ENCODE assay signal across 1 cellular context in the genomic region with DNA sequence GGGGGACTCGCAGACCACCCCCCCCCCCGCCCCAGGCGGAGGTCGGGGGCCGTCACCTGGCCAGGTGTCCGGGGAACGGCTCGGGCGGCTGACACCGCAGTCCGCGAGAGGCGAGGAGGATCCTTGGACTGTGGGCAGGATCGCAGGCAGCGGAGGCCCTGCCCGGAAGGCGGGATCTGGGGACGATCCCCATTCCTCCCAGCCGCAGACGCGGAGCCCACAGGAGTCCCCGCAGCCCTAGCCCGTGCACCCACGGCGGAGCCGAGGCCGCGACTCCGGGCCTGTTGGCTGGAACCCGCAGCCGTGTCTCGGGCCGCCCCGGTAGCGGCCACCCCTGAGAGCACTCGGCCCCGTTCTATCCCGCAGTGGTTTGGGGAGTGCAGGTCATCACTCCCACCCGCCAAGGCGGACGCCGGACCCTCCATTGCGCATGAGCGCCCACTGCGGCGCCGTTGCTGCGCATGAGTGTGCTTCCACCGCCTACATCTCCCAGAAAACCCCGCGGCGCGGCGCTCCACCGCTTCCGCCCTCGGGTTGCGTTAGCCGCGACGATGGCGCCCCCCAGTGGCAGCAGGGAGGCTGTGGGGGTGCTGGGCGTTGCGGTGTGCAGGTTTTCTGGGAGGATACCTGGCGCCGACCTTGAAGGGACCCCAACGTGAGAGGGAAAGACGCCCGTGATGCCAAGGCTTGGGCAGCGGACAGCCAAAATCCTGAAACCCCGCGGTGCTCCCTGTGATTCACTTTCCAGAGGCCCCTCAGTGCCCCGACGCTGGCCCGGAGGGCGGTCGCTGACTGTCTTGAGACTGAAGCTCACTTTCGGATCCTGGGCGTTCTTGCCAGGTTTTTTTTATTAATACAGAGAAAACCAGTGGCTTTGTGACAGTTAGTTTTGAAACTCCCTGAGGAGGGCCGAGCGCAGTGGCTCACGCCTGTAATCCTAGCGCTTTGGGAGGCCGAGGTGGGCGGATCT.
TF ChIP-seq lines count a peak whose summit lies in the region.

No MANE protein-coding gene starts in this region.

TF ChIP-seq in K562, 482 proteins besides CTCF, POLR2A, EP300 and RAD21 (continued from another document and continues in another):
- TF ChIP-seq, protein P1, sequence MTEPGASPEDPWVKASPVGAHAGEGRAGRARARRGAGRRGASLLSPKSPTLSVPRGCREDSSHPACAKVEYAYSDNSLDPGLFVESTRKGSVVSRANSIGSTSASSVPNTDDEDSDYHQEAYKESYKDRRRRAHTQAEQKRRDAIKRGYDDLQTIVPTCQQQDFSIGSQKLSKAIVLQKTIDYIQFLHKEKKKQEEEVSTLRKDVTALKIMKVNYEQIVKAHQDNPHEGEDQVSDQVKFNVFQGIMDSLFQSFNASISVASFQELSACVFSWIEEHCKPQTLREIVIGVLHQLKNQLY (CRISPR knock-in tag; conservative IDR thresholded peaks at IDR 0.05), result no peak
- TF ChIP-seq, protein P2, sequence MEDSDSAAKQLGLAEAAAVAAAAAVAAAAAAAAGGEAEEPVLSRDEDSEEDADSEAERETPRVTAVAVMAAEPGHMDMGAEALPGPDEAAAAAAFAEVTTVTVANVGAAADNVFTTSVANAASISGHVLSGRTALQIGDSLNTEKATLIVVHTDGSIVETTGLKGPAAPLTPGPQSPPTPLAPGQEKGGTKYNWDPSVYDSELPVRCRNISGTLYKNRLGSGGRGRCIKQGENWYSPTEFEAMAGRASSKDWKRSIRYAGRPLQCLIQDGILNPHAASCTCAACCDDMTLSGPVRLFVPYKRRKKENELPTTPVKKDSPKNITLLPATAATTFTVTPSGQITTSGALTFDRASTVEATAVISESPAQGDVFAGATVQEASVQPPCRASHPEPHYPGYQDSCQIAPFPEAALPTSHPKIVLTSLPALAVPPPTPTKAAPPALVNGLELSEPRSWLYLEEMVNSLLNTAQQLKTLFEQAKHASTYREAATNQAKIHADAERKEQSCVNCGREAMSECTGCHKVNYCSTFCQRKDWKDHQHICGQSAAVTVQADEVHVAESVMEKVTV (CRISPR knock-in tag; IDR thresholded peaks at IDR 0.05), result peak; percentile 79
- TF ChIP-seq, protein P3, sequence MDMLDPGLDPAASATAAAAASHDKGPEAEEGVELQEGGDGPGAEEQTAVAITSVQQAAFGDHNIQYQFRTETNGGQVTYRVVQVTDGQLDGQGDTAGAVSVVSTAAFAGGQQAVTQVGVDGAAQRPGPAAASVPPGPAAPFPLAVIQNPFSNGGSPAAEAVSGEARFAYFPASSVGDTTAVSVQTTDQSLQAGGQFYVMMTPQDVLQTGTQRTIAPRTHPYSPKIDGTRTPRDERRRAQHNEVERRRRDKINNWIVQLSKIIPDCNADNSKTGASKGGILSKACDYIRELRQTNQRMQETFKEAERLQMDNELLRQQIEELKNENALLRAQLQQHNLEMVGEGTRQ (CRISPR knock-in tag; IDR thresholded peaks at IDR 0.05), result no peak
- TF ChIP-seq BHLHE40 (IDR thresholded peaks at IDR 0.05; ENCODE audit: low read length) (no peak), MBD2 (IDR thresholded peaks at IDR 0.05; ENCODE audit: borderline replicate concordance, low read depth) (no peak), NEUROD1 (IDR thresholded peaks at IDR 0.05; ENCODE audit: borderline replicate concordance, low read depth, low read length, partially characterized antibody) (no peak), GATAD2A (IDR thresholded peaks at IDR 0.05) (no peak), HNRNPH1 (optimal IDR thresholded peaks at IDR 0.05; ENCODE audit: low read depth, low read length) (no peak), RFX7 (CRISPR knock-in tag; IDR thresholded peaks at IDR 0.05) (no peak), SMAD3 (CRISPR knock-in tag; conservative IDR thresholded peaks at IDR 0.05) (no peak), ZNF134 (CRISPR knock-in tag; conservative IDR thresholded peaks at IDR 0.05) (no peak), NFE2 (IDR thresholded peaks at IDR 0.05; ENCODE audit: low read depth) (no peak), CBX3 (IDR thresholded peaks at IDR 0.05; ENCODE audit: borderline replicate concordance in 1 of 2, low read length in 2 of 2) (no peak), KAT8 (IDR thresholded peaks at IDR 0.05; ENCODE audit: low read depth) (no peak), SRSF7 (optimal IDR thresholded peaks at IDR 0.05; ENCODE audit: low read depth, low read length) (no peak), SUPT5H (IDR thresholded peaks at IDR 0.05) (no peak), CBFB (CRISPR knock-in tag; IDR thresholded peaks at IDR 0.05) (no peak), ZZZ3 (IDR thresholded peaks at IDR 0.05) (no peak), KAT7 (CRISPR knock-in tag; IDR thresholded peaks at IDR 0.05; ENCODE audit: borderline replicate concordance) (no peak), XRCC3 (IDR thresholded peaks at IDR 0.05) (no peak), HDAC6 (IDR thresholded peaks at IDR 0.05; ENCODE audit: low read depth, low read length) (no peak), HNRNPL (IDR thresholded peaks at IDR 0.05; ENCODE audit: low read depth, low read length) (no peak), TFAM (CRISPR knock-in tag; conservative IDR thresholded peaks at IDR 0.05) (no peak), NFIX (CRISPR knock-in tag; IDR thresholded peaks at IDR 0.05; ENCODE audit: low read depth) (no peak), KHSRP (IDR thresholded peaks at IDR 0.05) (no peak), CBX8 (IDR thresholded peaks at IDR 0.05; ENCODE audit: borderline replicate concordance, extremely low read depth, low read depth, low read length, poor library complexity, severe bottlenecking) (no peak), CHD1 (IDR thresholded peaks at IDR 0.05; ENCODE audit: low read length) (no peak), PURB (CRISPR knock-in tag; IDR thresholded peaks at IDR 0.05; ENCODE audit: low read depth) (no peak), DMBX1 (CRISPR knock-in tag; IDR thresholded peaks at IDR 0.05; ENCODE audit: borderline replicate concordance) (no peak), ZNF316 (IDR thresholded peaks at IDR 0.05) (no peak), NFYB (IDR thresholded peaks at IDR 0.05; ENCODE audit: extremely low read depth, insufficient read length) (no peak), MTA3 (IDR thresholded peaks at IDR 0.05; ENCODE audit: borderline replicate concordance) (peak; percentile 37; the same call in 1 of the 2 replicates), XRCC5 (IDR thresholded peaks at IDR 0.05; ENCODE audit: low read depth, low read length) (no peak)
- TF ChIP-seq, protein P4, sequence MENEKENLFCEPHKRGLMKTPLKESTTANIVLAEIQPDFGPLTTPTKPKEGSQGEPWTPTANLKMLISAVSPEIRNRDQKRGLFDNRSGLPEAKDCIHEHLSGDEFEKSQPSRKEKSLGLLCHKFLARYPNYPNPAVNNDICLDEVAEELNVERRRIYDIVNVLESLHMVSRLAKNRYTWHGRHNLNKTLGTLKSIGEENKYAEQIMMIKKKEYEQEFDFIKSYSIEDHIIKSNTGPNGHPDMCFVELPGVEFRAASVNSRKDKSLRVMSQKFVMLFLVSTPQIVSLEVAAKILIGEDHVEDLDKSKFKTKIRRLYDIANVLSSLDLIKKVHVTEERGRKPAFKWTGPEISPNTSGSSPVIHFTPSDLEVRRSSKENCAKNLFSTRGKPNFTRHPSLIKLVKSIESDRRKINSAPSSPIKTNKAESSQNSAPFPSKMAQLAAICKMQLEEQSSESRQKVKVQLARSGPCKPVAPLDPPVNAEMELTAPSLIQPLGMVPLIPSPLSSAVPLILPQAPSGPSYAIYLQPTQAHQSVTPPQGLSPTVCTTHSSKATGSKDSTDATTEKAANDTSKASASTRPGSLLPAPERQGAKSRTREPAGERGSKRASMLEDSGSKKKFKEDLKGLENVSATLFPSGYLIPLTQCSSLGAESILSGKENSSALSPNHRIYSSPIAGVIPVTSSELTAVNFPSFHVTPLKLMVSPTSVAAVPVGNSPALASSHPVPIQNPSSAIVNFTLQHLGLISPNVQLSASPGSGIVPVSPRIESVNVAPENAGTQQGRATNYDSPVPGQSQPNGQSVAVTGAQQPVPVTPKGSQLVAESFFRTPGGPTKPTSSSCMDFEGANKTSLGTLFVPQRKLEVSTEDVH (IDR thresholded peaks at IDR 0.05; ENCODE audit: low read depth, partially characterized antibody), result no peak
- TF ChIP-seq, protein P5, sequence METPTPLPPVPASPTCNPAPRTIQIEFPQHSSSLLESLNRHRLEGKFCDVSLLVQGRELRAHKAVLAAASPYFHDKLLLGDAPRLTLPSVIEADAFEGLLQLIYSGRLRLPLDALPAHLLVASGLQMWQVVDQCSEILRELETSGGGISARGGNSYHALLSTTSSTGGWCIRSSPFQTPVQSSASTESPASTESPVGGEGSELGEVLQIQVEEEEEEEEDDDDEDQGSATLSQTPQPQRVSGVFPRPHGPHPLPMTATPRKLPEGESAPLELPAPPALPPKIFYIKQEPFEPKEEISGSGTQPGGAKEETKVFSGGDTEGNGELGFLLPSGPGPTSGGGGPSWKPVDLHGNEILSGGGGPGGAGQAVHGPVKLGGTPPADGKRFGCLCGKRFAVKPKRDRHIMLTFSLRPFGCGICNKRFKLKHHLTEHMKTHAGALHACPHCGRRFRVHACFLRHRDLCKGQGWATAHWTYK (CRISPR knock-in tag; IDR thresholded peaks at IDR 0.05), result no peak
- TF ChIP-seq, protein P6, sequence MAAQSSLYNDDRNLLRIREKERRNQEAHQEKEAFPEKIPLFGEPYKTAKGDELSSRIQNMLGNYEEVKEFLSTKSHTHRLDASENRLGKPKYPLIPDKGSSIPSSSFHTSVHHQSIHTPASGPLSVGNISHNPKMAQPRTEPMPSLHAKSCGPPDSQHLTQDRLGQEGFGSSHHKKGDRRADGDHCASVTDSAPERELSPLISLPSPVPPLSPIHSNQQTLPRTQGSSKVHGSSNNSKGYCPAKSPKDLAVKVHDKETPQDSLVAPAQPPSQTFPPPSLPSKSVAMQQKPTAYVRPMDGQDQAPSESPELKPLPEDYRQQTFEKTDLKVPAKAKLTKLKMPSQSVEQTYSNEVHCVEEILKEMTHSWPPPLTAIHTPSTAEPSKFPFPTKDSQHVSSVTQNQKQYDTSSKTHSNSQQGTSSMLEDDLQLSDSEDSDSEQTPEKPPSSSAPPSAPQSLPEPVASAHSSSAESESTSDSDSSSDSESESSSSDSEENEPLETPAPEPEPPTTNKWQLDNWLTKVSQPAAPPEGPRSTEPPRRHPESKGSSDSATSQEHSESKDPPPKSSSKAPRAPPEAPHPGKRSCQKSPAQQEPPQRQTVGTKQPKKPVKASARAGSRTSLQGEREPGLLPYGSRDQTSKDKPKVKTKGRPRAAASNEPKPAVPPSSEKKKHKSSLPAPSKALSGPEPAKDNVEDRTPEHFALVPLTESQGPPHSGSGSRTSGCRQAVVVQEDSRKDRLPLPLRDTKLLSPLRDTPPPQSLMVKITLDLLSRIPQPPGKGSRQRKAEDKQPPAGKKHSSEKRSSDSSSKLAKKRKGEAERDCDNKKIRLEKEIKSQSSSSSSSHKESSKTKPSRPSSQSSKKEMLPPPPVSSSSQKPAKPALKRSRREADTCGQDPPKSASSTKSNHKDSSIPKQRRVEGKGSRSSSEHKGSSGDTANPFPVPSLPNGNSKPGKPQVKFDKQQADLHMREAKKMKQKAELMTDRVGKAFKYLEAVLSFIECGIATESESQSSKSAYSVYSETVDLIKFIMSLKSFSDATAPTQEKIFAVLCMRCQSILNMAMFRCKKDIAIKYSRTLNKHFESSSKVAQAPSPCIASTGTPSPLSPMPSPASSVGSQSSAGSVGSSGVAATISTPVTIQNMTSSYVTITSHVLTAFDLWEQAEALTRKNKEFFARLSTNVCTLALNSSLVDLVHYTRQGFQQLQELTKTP (IDR thresholded peaks at IDR 0.05; ENCODE audit: low read depth in 1 of 2, partially characterized antibody in 2 of 2), result peak in 1 of 2 experiments; percentile 72
- TF ChIP-seq, protein P7, sequence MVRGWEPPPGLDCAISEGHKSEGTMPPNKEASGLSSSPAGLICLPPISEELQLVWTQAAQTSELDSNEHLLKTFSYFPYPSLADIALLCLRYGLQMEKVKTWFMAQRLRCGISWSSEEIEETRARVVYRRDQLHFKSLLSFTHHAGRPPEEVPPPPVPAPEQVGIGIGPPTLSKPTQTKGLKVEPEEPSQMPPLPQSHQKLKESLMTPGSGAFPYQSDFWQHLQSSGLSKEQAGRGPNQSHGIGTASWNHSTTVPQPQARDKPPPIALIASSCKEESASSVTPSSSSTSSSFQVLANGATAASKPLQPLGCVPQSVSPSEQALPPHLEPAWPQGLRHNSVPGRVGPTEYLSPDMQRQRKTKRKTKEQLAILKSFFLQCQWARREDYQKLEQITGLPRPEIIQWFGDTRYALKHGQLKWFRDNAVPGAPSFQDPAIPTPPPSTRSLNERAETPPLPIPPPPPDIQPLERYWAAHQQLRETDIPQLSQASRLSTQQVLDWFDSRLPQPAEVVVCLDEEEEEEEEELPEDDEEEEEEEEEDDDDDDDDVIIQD (CRISPR knock-in tag; IDR thresholded peaks at IDR 0.05), result no peak
- TF ChIP-seq, protein P8, sequence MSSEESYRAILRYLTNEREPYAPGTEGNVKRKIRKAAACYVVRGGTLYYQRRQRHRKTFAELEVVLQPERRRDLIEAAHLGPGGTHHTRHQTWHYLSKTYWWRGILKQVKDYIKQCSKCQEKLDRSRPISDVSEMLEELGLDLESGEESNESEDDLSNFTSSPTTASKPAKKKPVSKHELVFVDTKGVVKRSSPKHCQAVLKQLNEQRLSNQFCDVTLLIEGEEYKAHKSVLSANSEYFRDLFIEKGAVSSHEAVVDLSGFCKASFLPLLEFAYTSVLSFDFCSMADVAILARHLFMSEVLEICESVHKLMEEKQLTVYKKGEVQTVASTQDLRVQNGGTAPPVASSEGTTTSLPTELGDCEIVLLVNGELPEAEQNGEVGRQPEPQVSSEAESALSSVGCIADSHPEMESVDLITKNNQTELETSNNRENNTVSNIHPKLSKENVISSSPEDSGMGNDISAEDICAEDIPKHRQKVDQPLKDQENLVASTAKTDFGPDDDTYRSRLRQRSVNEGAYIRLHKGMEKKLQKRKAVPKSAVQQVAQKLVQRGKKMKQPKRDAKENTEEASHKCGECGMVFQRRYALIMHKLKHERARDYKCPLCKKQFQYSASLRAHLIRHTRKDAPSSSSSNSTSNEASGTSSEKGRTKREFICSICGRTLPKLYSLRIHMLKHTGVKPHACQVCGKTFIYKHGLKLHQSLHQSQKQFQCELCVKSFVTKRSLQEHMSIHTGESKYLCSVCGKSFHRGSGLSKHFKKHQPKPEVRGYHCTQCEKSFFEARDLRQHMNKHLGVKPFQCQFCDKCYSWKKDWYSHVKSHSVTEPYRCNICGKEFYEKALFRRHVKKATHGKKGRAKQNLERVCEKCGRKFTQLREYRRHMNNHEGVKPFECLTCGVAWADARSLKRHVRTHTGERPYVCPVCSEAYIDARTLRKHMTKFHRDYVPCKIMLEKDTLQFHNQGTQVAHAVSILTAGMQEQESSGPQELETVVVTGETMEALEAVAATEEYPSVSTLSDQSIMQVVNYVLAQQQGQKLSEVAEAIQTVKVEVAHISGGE (CRISPR knock-in tag; IDR thresholded peaks at IDR 0.05), result no peak
- TF ChIP-seq, protein P9, sequence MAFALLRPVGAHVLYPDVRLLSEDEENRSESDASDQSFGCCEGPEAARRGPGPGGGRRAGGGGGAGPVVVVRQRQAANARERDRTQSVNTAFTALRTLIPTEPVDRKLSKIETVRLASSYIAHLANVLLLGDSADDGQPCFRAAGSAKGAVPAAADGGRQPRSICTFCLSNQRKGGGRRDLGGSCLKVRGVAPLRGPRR (CRISPR knock-in tag; IDR thresholded peaks at IDR 0.05), result no peak
- TF ChIP-seq, protein P10, sequence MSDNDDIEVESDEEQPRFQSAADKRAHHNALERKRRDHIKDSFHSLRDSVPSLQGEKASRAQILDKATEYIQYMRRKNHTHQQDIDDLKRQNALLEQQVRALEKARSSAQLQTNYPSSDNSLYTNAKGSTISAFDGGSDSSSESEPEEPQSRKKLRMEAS (CRISPR knock-in tag; IDR thresholded peaks at IDR 0.05), result no peak
